In genomic region chr3:10185804-10186762, GRCh38 we compare ENCODE assay signal across 11 cellular contexts. TPM values are rescaled to one million over a fixed set of nuclear protein-coding genes. Genes with fewer than 3 reads are reported as not detected.
DNase-seq lines count a peak whose midpoint lies in the region; ATAC-seq and TF ChIP-seq lines count a peak whose summit lies in the region.
"Had no signal": no experiment of that assay in that cellular context is flagged by ENCODE, and none has a peak within 500 bp of the region (broad histone marks: within the 10 kb centered on the region; RNA-seq: fewer than 3 reads in every experiment).

No MANE protein-coding gene starts in this region.

- H3K9me3 Mint-ChIP-seq in CD8-positive, alpha-beta memory T cell = no peaks in the 10 kb centered on the region

- H4K20me1 ChIP-seq in OCI-LY7 (ENCODE audit: insufficient read depth, low read length) = no peaks in the 10 kb centered on the region

- H3K36me3 ChIP-seq in CD8-positive, alpha-beta memory T cell (ENCODE audit: insufficient read depth, low read length) = no peaks in the 10 kb centered on the region
- H3K36me3 ChIP-seq in OCI-LY7 (ENCODE audit: insufficient read depth, low read length) (no peaks in the 10 kb centered on the region), psoas muscle (ENCODE audit: insufficient read depth in 1 of 2, low read depth in 1 of 2) (peaks cover 0 to 46% of the 10 kb centered on the region in 2 donors)

- peak overlapping the region; percentile 25 for H3K4me3 ChIP-seq in CD8-positive, alpha-beta memory T cell (ENCODE audit: low read length)
- H3K4me3 ChIP-seq in OCI-LY7 (ENCODE audit: low read depth, low read length, poor library complexity, severe bottlenecking) (no peak overlapping the region), dorsolateral prefrontal cortex (peak overlapping the region in 3 of 59 donors; percentile 8 to 19 (median 11)), psoas muscle (no peak overlapping the region)

- H3K9me2 ChIP-seq in OCI-LY7 (ENCODE audit: insufficient read depth, low read length) = no peaks in the 10 kb centered on the region

- peak overlapping the region; percentile 17 for H3K27ac ChIP-seq in CD8-positive, alpha-beta memory T cell (ENCODE audit: low read depth, low read length)
- H3K27ac ChIP-seq in OCI-LY7 (ENCODE audit: low read depth, low read length, poor library complexity, severe bottlenecking) = no peak overlapping the region
- H3K27ac ChIP-seq in dorsolateral prefrontal cortex = peak overlapping the region; percentile 20 to 100 (median 98)
- H3K27ac ChIP-seq in psoas muscle = peak overlapping the region; percentile 52
- H3K27ac ChIP-seq: KMS-11 had no signal

- H3K4me1 ChIP-seq in CD8-positive, alpha-beta memory T cell (ENCODE audit: insufficient read depth, low read length) = peaks cover 48% of the 10 kb centered on the region
- H3K4me1 ChIP-seq in OCI-LY7 (ENCODE audit: insufficient read depth, low read length, poor library complexity, severe bottlenecking) (peaks cover 66% of the 10 kb centered on the region), psoas muscle (peaks cover 26% of the 10 kb centered on the region)

- CTCF ChIA-PET in CD8-positive, alpha-beta memory T cell (lab: Charles Lee) = interaction anchor here (0.6 to 2.0 kb wide), 10 partner anchors 8 to 253 kb away, joined by 3 to 7 read pairs (median 4); partner anchors contain the start of genes CRELD1 and IRAK2
- CTCF ChIA-PET in OCI-LY7 (lab: Charles Lee; ENCODE audit: unreplicated experiment) = no interaction called here

- no peaks in the 10 kb centered on the region for H3K27me3 ChIP-seq in CD8-positive, alpha-beta memory T cell (ENCODE audit: insufficient read depth, low read length, poor library complexity, severe bottlenecking)
- H3K27me3 ChIP-seq in dorsolateral prefrontal cortex (no peaks in the 10 kb centered on the region), psoas muscle (ENCODE audit: insufficient read depth in 3 of 3, low read length in 2 of 3) (no peaks in the 10 kb centered on the region)

- no peaks in the 10 kb centered on the region for H3K79me2 ChIP-seq in OCI-LY7 (ENCODE audit: insufficient read depth, low read depth, low read length)

- peak overlapping the region; percentile 12; the same call in 1 of the 2 replicates for H3K4me2 ChIP-seq in OCI-LY7 (ENCODE audit: low read length)
- H3K4me2 ChIP-seq: KMS-11 had no signal

- TF ChIP-seq CTCF in OCI-LY7 (conservative IDR thresholded peaks at IDR 0.05; ENCODE audit: low read length) (no peak), dorsolateral prefrontal cortex (IDR thresholded peaks at IDR 0.05 in 54 of 56, conservative IDR thresholded peaks at IDR 0.05 in 2 of 56; ENCODE audit: low read depth in 1 of 56, partially characterized antibody in 56 of 56) (no peak), psoas muscle (IDR thresholded peaks at IDR 0.05) (no peak)

- no peak overlapping the region for H2AFZ ChIP-seq in OCI-LY7 (ENCODE audit: low read length)

- ATAC-seq in psoas muscle = no peak

- peak in 1 of 5 donors; percentile 39 for DNase-seq in CD8-positive, alpha-beta memory T cell
- DNase-seq in OCI-LY7 (ENCODE audit: low spot score) = no peak
- no peak for DNase-seq in dorsolateral prefrontal cortex
- DNase-seq in psoas muscle = no peak
- no peak for DNase-seq in DMS114 treated with DMSO at 0.1 percent for 48 hours (lab: John Stamatoyannopoulos, UW; ENCODE audit: unreplicated experiment)
- DNase-seq in NCI-H1694 (lab: John Stamatoyannopoulos, UW) = no peak
- DNase-seq in NCI-H2107 treated with DMSO at 0.1 percent for 48 hours (lab: John Stamatoyannopoulos, UW; ENCODE audit: unreplicated experiment) = no peak
- DNase-seq in DMS153 (lab: John Stamatoyannopoulos, UW) = no peak
- DNase-seq: activated CD4-positive, alpha-beta T cell treated with anti-CD3 and anti-CD28 coated beads, Interleukin-2, amount 50 U/mL, for 4 hours; islet precursor cell had no signal

- no TSS peak for BruUV-seq in OCI-LY7 (replicated peaks; lab: Mats Ljungman, UMichigan)

- peak overlapping the region; percentile 64 to 97 (median 95) for H3K27ac Mint-ChIP-seq in CD8-positive, alpha-beta memory T cell

- no peaks in the 10 kb centered on the region for H3K9me3 ChIP-seq in CD8-positive, alpha-beta memory T cell (ENCODE audit: low read length)
- H3K9me3 ChIP-seq in OCI-LY7 (ENCODE audit: low read length) (no peaks in the 10 kb centered on the region), psoas muscle (no peaks in the 10 kb centered on the region)

- H3K4me1 Mint-ChIP-seq in CD8-positive, alpha-beta memory T cell = peaks cover 52 to 60% (median 59%) of the 10 kb centered on the region in 3 donors

- H3K4me3 Mint-ChIP-seq in CD8-positive, alpha-beta memory T cell = peak overlapping the region; percentile 35 to 86 (median 77)

- 79 to 85% (median 81%) methylated on average over 12 of the region's 12 CpGs for WGBS in psoas muscle, 3 donors

- no peaks in the 10 kb centered on the region for H3K27me3 Mint-ChIP-seq in CD8-positive, alpha-beta memory T cell

- POLR2A ChIA-PET in CD8-positive, alpha-beta memory T cell (lab: Charles Lee) = interaction anchor here (0.7 to 1.4 kb wide), 3 partner anchors 9 to 45 kb away, joined by 3 to 4 read pairs (median 3); partner anchors contain the start of gene VHL
- POLR2A ChIA-PET in OCI-LY7 (lab: Charles Lee) = interaction anchor here (0.5 to 2.3 kb wide), 11 partner anchors 7 to 78 kb away, joined by 3 to 6 read pairs (median 4); partner anchors contain the start of gene VHL

- intact Hi-C loops in OCI-LY7 (cut with micrococcal nuclease; ENCODE audit: unreplicated experiment) = no loop called here
- intact Hi-C loops in dorsolateral prefrontal cortex (cut with DNase I) = loop anchor here in 1 of 2 donors (5.0 kb wide), 1 partner anchor 36 kb away; no protein-coding TSS in a partner anchor
- intact Hi-C loops in psoas muscle (cut with DNase I) = no loop called here

- peaks cover 3 to 11% (median 9%) of the 10 kb centered on the region in 3 donors for H3K36me3 Mint-ChIP-seq in CD8-positive, alpha-beta memory T cell

RNA-seq across cellular contexts. Expression of gene IRAK2, which starts 21.4 kb away (rescaled TPM):
- total RNA-seq in CD8-positive, alpha-beta memory T cell = 1 to 10 TPM; 5.0 to 5.1 TPM
- polyA plus RNA-seq in CD8-positive, alpha-beta memory T cell = 10.3 TPM
- total RNA-seq in OCI-LY7 (2014; rRNA removed; shearing (Covaris generic)) = 1.1 and 1.4 TPM in 2 replicates
- total RNA-seq in OCI-LY7 (2022) (1.2 and 1.4 TPM in 2 replicates), dorsolateral prefrontal cortex (10 to 100 TPM in 9 of 120 experiments, 1 to 10 TPM in 111; 3.6 to 16.8 (median 6.7) TPM), psoas muscle (10 to 100 TPM in 2 of 4 donors, 1 to 10 TPM in 2; 3.9 to 21.3 (median 12.8) TPM)
- polyA plus RNA-seq in psoas muscle = 10 to 100 TPM in 1 of 3 donors, 1 to 10 TPM in 2; 5.9 to 11.7 (median 9.1) TPM

RNA-seq across cellular contexts. Expression of gene VHL, which starts 44.5 kb away (rescaled TPM):
- 10 to 100 TPM; 38.5 to 38.6 TPM for total RNA-seq in CD8-positive, alpha-beta memory T cell
- 36.4 TPM for polyA plus RNA-seq in CD8-positive, alpha-beta memory T cell
- total RNA-seq in OCI-LY7 (2014; rRNA removed; shearing (Covaris generic)) = 79.9 and 82.1 TPM in 2 replicates
- total RNA-seq in OCI-LY7 (2022) (123 and 132 TPM in 2 replicates), dorsolateral prefrontal cortex (10 to 100 TPM; 33.7 to 54.9 (median 42.9) TPM), psoas muscle (10 to 100 TPM; 13.5 to 18.2 (median 16.6) TPM)
- 10 to 100 TPM in 2 of 3 donors, 1 to 10 TPM in 1; 9.7 to 18.3 (median 13.0) TPM for polyA plus RNA-seq in psoas muscle
